In the genomic region with DNA sequence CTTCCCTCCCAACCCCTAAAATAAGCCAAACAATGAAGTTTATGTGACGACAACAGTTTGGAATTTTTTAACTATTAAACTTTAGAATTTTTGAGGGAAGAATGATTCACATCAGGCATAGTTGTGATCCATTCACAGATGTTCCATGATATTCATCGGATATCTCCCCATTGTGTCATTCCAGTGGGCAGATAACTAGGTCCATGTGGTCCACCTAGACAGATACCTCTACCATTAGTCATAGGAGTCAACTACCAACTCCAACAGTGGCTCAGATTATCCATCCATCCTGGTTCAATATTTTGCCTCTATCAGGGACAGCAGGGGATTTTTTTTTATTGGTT, we compare ENCODE assay signal across 13 cellular contexts.
DNase-seq lines count a peak whose midpoint lies in the region; ATAC-seq and TF ChIP-seq lines count a peak whose summit lies in the region.
"Had no signal": no experiment of that assay in that cellular context is flagged by ENCODE, and none has a peak within 500 bp of the region (broad histone marks: within the 10 kb centered on the region; RNA-seq: fewer than 3 reads in every experiment).

No MANE protein-coding gene starts in this region.

- no peak overlapping the region for H3K14ac ChIP-seq in trophoblast cell (ENCODE audit: low read length)

- TF ChIP-seq CTCF in epithelial cell of esophagus (IDR thresholded peaks at IDR 0.05; ENCODE audit: insufficient read depth, low read depth, low read length, missing control alignments) (no peak), lower lobe of right lung (IDR thresholded peaks at IDR 0.05) (no peak)

- no peak overlapping the region for H2AFZ ChIP-seq in trophoblast cell (ENCODE audit: insufficient read depth, low read length, poor library complexity)

- DNase-seq in GM04503 (ENCODE audit: low read depth): peak; percentile 97
- peak; percentile 97 for DNase-seq in RPMI7951 (ENCODE audit: low read depth)
- DNase-seq in epithelial cell of esophagus (ENCODE audit: low read depth): peak; percentile 93
- peak; percentile 47 to 88 for DNase-seq in trophoblast cell
- DNase-seq in lower lobe of right lung: no peak
- DNase-seq in cerebellum (ENCODE audit: low spot score): no peak
- DNase-seq: activated CD4-positive, alpha-beta T cell treated with anti-CD3 and anti-CD28 coated beads for 36 hours; activated effector memory CD4-positive, alpha-beta T cell treated with anti-CD3 and anti-CD28 coated beads, Interleukin-2, amount 50 U/mL, for 16 hours; effector memory CD8-positive, alpha-beta T cell; nucleus accumbens; Right ventricle myocardium superior had no signal

- H4K12ac ChIP-seq in trophoblast cell (ENCODE audit: low read depth, low read length): no peak overlapping the region

- no CpG with 5 or more reads among the region's 2 CpGs for WGBS in trophoblast cell (ENCODE audit: extremely low coverage, insufficient coverage, insufficient read length)

- H3K27ac ChIP-seq in trophoblast cell (ENCODE audit: low read depth, low read length): no peak overlapping the region
- no peak overlapping the region for H3K27ac ChIP-seq in lower lobe of right lung

- no peak overlapping the region for H3K4me2 ChIP-seq in trophoblast cell (ENCODE audit: low read length)

- H3K4me1 ChIP-seq in trophoblast cell (ENCODE audit: control insufficient read depth in 1 of 2, insufficient read depth in 2 of 2, low read length in 2 of 2) (no peaks in the 10 kb centered on the region), lower lobe of right lung (no peaks in the 10 kb centered on the region)

- no peak overlapping the region for H2AK5ac ChIP-seq in trophoblast cell (ENCODE audit: low read length)

- H3K4me3 ChIP-seq in epithelial cell of esophagus (ENCODE audit: low read length): no peak overlapping the region
- H3K4me3 ChIP-seq in trophoblast cell (ENCODE audit: low read depth, low read length): no peak overlapping the region
- no peak overlapping the region for H3K4me3 ChIP-seq in lower lobe of right lung

- no peak overlapping the region for H2BK120ac ChIP-seq in trophoblast cell (ENCODE audit: insufficient read depth, low read length, poor library complexity)

- H3K4ac ChIP-seq in trophoblast cell (ENCODE audit: low read depth, low read length): no peak overlapping the region

- no peak overlapping the region for H2BK5ac ChIP-seq in trophoblast cell (ENCODE audit: low read depth, low read length, poor library complexity)

- H4K91ac ChIP-seq in trophoblast cell (ENCODE audit: low read depth, low read length): no peak overlapping the region

- H4K8ac ChIP-seq in trophoblast cell (ENCODE audit: low read depth, low read length): no peak overlapping the region

- H3K18ac ChIP-seq in trophoblast cell (ENCODE audit: low read length): no peak overlapping the region

- H3K79me1 ChIP-seq in trophoblast cell (ENCODE audit: low read length): no peaks in the 10 kb centered on the region

- H3K9ac ChIP-seq in trophoblast cell (ENCODE audit: low read length): no peak overlapping the region

- H2BK12ac ChIP-seq in trophoblast cell (ENCODE audit: low read length): no peak overlapping the region

- no peaks in the 10 kb centered on the region for H3K79me2 ChIP-seq in trophoblast cell (ENCODE audit: control insufficient read depth, insufficient read depth, low read length, poor library complexity)

- intact Hi-C loops in lower lobe of right lung (cut with DNase I): no loop called here

- H3K27me3 ChIP-seq in trophoblast cell (ENCODE audit: insufficient read depth, low read length): no peaks in the 10 kb centered on the region
- no peaks in the 10 kb centered on the region for H3K27me3 ChIP-seq in lower lobe of right lung (ENCODE audit: low read depth)

- H3K23ac ChIP-seq in trophoblast cell (ENCODE audit: low read length): no peak overlapping the region

- H3K36me3 ChIP-seq in trophoblast cell (ENCODE audit: control insufficient read depth in 1 of 2, insufficient read depth in 2 of 2, low read length in 2 of 2) (peaks cover 2 to 9% of the 10 kb centered on the region in 2 experiments), lower lobe of right lung (no peaks in the 10 kb centered on the region)

- no peaks in the 10 kb centered on the region for H3K9me3 ChIP-seq in trophoblast cell (ENCODE audit: insufficient read depth, low read depth, low read length)
- no peaks in the 10 kb centered on the region for H3K9me3 ChIP-seq in lower lobe of right lung

- ATAC-seq in GM19324 (IDR thresholded peaks at IDR 0.05; ENCODE audit: low FRiP score, unreplicated experiment): no peak
- ATAC-seq in HG02610 (IDR thresholded peaks at IDR 0.05; ENCODE audit: unreplicated experiment): no peak
- ATAC-seq in lower lobe of right lung: no peak
- ATAC-seq: activated CD4-positive, alpha-beta T cell treated with anti-CD3 and anti-CD28 coated beads for 36 hours; effector memory CD8-positive, alpha-beta T cell had no signal

Comparison
In these comparisons a context has a peak if more than half of its experiments do, and no peak if none do; other contexts are left out.
1. DNase-seq: peak in GM04503 (single experiment), RPMI7951 (single experiment), epithelial cell of esophagus (single experiment) and trophoblast cell (2 of 2); none in lower lobe of right lung (single experiment) and cerebellum (single experiment).